In the genomic region with DNA sequence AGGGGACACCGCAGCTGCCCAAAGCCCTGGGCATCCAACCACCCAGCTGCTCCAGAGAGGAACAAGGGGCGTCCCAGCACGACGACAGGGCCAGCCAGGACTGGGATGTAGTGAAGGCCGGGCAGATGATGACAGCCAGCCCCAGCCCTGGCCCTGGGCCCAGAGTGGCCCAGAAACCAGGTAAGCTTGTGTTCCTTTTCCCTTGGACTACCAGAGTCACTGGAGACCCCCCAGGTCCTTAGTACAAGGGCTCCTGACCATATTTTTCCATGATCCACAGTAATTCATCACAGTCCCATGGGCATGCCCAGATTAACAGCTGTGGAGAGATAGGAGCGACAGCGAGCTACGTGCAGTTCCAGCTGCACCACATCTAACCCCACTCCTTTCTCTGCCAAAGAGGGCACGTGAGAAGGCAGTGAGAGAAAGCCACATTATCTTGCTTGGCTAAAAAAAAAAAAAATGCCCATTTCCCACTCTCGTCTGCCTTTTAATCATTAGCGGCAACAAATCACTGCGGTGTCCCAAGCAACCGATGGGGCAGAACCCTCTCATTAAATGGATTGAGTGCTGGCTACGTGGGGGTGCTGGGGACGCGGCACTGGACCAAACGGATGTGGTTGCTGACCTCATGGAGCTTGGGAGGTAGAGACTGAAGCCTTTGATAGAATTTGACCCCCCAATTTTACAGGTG, we compare ENCODE assay signal across 14 cellular contexts. TPM values are rescaled to one million over a fixed set of nuclear protein-coding genes. Genes with fewer than 3 reads are reported as not detected.
A peak's percentile ranks its signal among the peaks of the same experiment; 100 is the strongest.
DNase-seq lines count a peak whose midpoint lies in the region; ATAC-seq and TF ChIP-seq lines count a peak whose summit lies in the region.
"Had no signal": no experiment of that assay in that cellular context is flagged by ENCODE, and none has a peak within 500 bp of the region (broad histone marks: within the 10 kb centered on the region; RNA-seq: fewer than 3 reads in every experiment).

No MANE protein-coding gene starts in this region.

- H3K27me3 ChIP-seq in layer of hippocampus (ENCODE audit: control insufficient read depth, insufficient read depth, low read length) (no peaks in the 10 kb centered on the region), spleen (replicated peaks in 1 of 7) (peaks cover 0 to 6% (median 0%) of the 10 kb centered on the region in 7 donors)
- no peaks in the 10 kb centered on the region for H3K27me3 ChIP-seq in CD4-positive, alpha-beta memory T cell (ENCODE audit: insufficient read depth, low read length)

- H3K9me3 Mint-ChIP-seq in CD4-positive, alpha-beta memory T cell, result no peaks in the 10 kb centered on the region
- H3K9me3 Mint-ChIP-seq in activated T-cell treated with anti-CD3 and anti-CD28 coated beads, Interleukin-2, amount 50 U/mL, for 72 hours, result no peaks in the 10 kb centered on the region
- H3K9me3 Mint-ChIP-seq: CD8-positive, alpha-beta T cell; stimulated activated naive CD8-positive, alpha-beta T cell treated with anti-CD3 and anti-CD28 coated beads, Interleukin-15, Interleukin-2, amounts not matched to agents 100 ng/mL and 50 ng/mL, for 24 hours had no signal

- H3K27ac Mint-ChIP-seq in CD4-positive, alpha-beta memory T cell, result no peak overlapping the region
- H3K27ac Mint-ChIP-seq in activated T-cell treated with anti-CD3 and anti-CD28 coated beads, Interleukin-2, amount 50 U/mL, for 72 hours, result no peak overlapping the region
- H3K27ac Mint-ChIP-seq: CD8-positive, alpha-beta T cell; stimulated activated naive CD8-positive, alpha-beta T cell treated with anti-CD3 and anti-CD28 coated beads, Interleukin-15, Interleukin-2, amounts not matched to agents 100 ng/mL and 50 ng/mL, for 24 hours had no signal

- H3K4me3 Mint-ChIP-seq in CD4-positive, alpha-beta memory T cell, result no peak overlapping the region
- no peak overlapping the region for H3K4me3 Mint-ChIP-seq in activated T-cell treated with anti-CD3 and anti-CD28 coated beads, Interleukin-2, amount 50 U/mL, for 72 hours
- H3K4me3 Mint-ChIP-seq: CD8-positive, alpha-beta T cell; stimulated activated naive CD8-positive, alpha-beta T cell treated with anti-CD3 and anti-CD28 coated beads, Interleukin-15, Interleukin-2, amounts not matched to agents 100 ng/mL and 50 ng/mL, for 24 hours had no signal

- DNase-seq in HK-2 (ENCODE audit: unreplicated experiment) (peak; percentile 71), dermis blood vessel endothelial cell (peak; percentile 50), spleen (no peak), NCI-H146 (lab: John Stamatoyannopoulos, UW) (no peak), NCI-H345 (lab: John Stamatoyannopoulos, UW) (no peak)
- DNase-seq in CD4-positive, alpha-beta memory T cell, result no peak
- no peak for DNase-seq in activated T-cell treated with anti-CD3 and anti-CD28 coated beads, Interleukin-2, amount 50 U/mL, for 72 hours
- DNase-seq: activated T-cell treated with anti-CD3 and anti-CD28 coated beads, Interleukin-2, amount 50 U/mL, for 48 hours; CD8-positive, alpha-beta T cell; Karpas-422; NCI-H226 had no signal

- peaks cover 34 to 82% (median 64%) of the 10 kb centered on the region in 6 donors for H3K4me1 ChIP-seq in spleen
- peaks cover 6% of the 10 kb centered on the region for H3K4me1 ChIP-seq in CD4-positive, alpha-beta memory T cell (ENCODE audit: insufficient read depth, low read length)
- H3K4me1 ChIP-seq: HAP-1 had no signal

- TF ChIP-seq POLR2A in spleen (IDR thresholded peaks at IDR 0.05), result no peak

- H3K4me1 Mint-ChIP-seq in CD4-positive, alpha-beta memory T cell, result peaks cover 8 to 23% (median 10%) of the 10 kb centered on the region in 4 donors
- H3K4me1 Mint-ChIP-seq in activated T-cell treated with anti-CD3 and anti-CD28 coated beads, Interleukin-2, amount 50 U/mL, for 72 hours (ENCODE audit: low read depth), result peaks cover 10% of the 10 kb centered on the region

- 63 to 85% (median 78%) methylated on average over 17 of the region's 17 CpGs for WGBS in spleen, 5 donors

- no peak for ATAC-seq in activated T-cell treated with anti-CD3 and anti-CD28 coated beads, Interleukin-2, amount 50 U/mL, for 72 hours (replicated peaks in 1 of 2)
- ATAC-seq: CD8-positive, alpha-beta T cell had no signal

- POLR2A ChIA-PET in CD4-positive, alpha-beta memory T cell (lab: Charles Lee; ENCODE audit: partially characterized antibody), result no interaction called here

- H3K36me3 ChIP-seq in spleen, result no peaks in the 10 kb centered on the region
- no peaks in the 10 kb centered on the region for H3K36me3 ChIP-seq in CD4-positive, alpha-beta memory T cell (ENCODE audit: insufficient read depth, low read length)
- H3K36me3 ChIP-seq: HAP-1 had no signal

- CTCF ChIA-PET in CD4-positive, alpha-beta memory T cell (lab: Charles Lee; ENCODE audit: partially characterized antibody), result no interaction called here

- no peak overlapping the region for H3K4me3 ChIP-seq in spleen
- no peak overlapping the region for H3K4me3 ChIP-seq in CD4-positive, alpha-beta memory T cell (ENCODE audit: low read length in 2 of 2)
- H3K4me3 ChIP-seq: HAP-1 had no signal

- no peaks in the 10 kb centered on the region for H3K9me3 ChIP-seq in spleen
- no peaks in the 10 kb centered on the region for H3K9me3 ChIP-seq in CD4-positive, alpha-beta memory T cell (ENCODE audit: control insufficient read depth in 1 of 2, low read length in 2 of 2)
- H3K9me3 ChIP-seq: HAP-1 had no signal

- intact Hi-C loops in spleen (cut with DNase I; ENCODE audit: low total_unique reads), result no loop called here
- intact Hi-C loops in CD4-positive, alpha-beta memory T cell (cut with micrococcal nuclease), result no loop called here

- H3K36me3 Mint-ChIP-seq in CD4-positive, alpha-beta memory T cell, result no peaks in the 10 kb centered on the region
- no peaks in the 10 kb centered on the region for H3K36me3 Mint-ChIP-seq in activated T-cell treated with anti-CD3 and anti-CD28 coated beads, Interleukin-2, amount 50 U/mL, for 72 hours (ENCODE audit: insufficient read depth in 2 of 2)
- H3K36me3 Mint-ChIP-seq: CD8-positive, alpha-beta T cell had no signal

- no peak for TF ChIP-seq CTCF in spleen (IDR thresholded peaks at IDR 0.05 in 8 of 11, conservative IDR thresholded peaks at IDR 0.05 in 3 of 11)

- H3K27me3 Mint-ChIP-seq in CD4-positive, alpha-beta memory T cell, result peaks cover 0 to 2% of the 10 kb centered on the region in 2 donors
- peaks cover 7% of the 10 kb centered on the region for H3K27me3 Mint-ChIP-seq in activated T-cell treated with anti-CD3 and anti-CD28 coated beads, Interleukin-2, amount 50 U/mL, for 72 hours (ENCODE audit: low read depth)

- peak overlapping the region; percentile 31 for H3K27ac ChIP-seq in layer of hippocampus (ENCODE audit: low read depth, low read length)
- peak overlapping the region; percentile 27 to 81 (median 60) for H3K27ac ChIP-seq in spleen
- H3K27ac ChIP-seq in CD4-positive, alpha-beta memory T cell (ENCODE audit: low read depth, low read length), result no peak overlapping the region

RNA-seq across cellular contexts. Expression of gene SYNPO, which starts 21.7 kb away (rescaled TPM):
- total RNA-seq in dermis blood vessel endothelial cell (14.6 and 19.1 TPM in 2 replicates), spleen (100 to 1,000 TPM in 2 of 7 donors, 10 to 100 TPM in 5; 38.9 to 133 (median 68.9) TPM)
- 10 to 100 TPM in 1 of 3 donors, 1 to 10 TPM in 2; 6.9 to 28.0 (median 9.3) TPM for polyA plus RNA-seq in spleen
- under 1 TPM in 1 of 2 experiments, not detected in 1; 0.06 TPM for total RNA-seq in CD4-positive, alpha-beta memory T cell
- polyA plus RNA-seq in CD4-positive, alpha-beta memory T cell, result not detected
- total RNA-seq in activated T-cell treated with anti-CD3 and anti-CD28 coated beads, Interleukin-2, amount 50 U/mL, for 72 hours, result under 1 TPM; 0.30 to 0.36 TPM

RNA-seq across cellular contexts. Expression of gene MYOZ3, which starts 42.3 kb away (rescaled TPM):
- total RNA-seq in dermis blood vessel endothelial cell (0.17 and 0.37 TPM in 2 replicates), spleen (1 to 10 TPM in 3 of 7 donors, under 1 TPM in 3, not detected in 1; 0.26 to 1.2 (median 0.81) TPM)
- polyA plus RNA-seq in spleen, result under 1 TPM; 0.04 to 0.32 (median 0.14) TPM
- not detected for total RNA-seq in CD4-positive, alpha-beta memory T cell
- polyA plus RNA-seq in CD4-positive, alpha-beta memory T cell, result not detected
- total RNA-seq in activated T-cell treated with anti-CD3 and anti-CD28 coated beads, Interleukin-2, amount 50 U/mL, for 72 hours, result under 1 TPM in 1 of 2 donors, not detected in 1; 0.16 TPM
- total RNA-seq: CD8-positive, alpha-beta T cell had no signal

Comparison
In these comparisons a context has a peak if more than half of its experiments do, and no peak if none do; other contexts are left out.
1. DNase-seq: peak in HK-2 (single experiment) and dermis blood vessel endothelial cell (single experiment); none in spleen (single experiment), CD4-positive, alpha-beta memory T cell (0 of 5), activated T-cell treated with anti-CD3 and anti-CD28 coated beads, Interleukin-2, amount 50 U/mL, for 72 hours (0 of 2), NCI-H146 (single experiment) and NCI-H345 (single experiment).
2. RNA of gene SYNPO, which starts 21.7 kb away (total RNA-seq): 38.9 to 133 TPM in spleen and 14.6 to 19.1 TPM in dermis blood vessel endothelial cell; 0.30 to 0.36 TPM in activated T-cell treated with anti-CD3 and anti-CD28 coated beads, Interleukin-2, amount 50 U/mL, for 72 hours and 0.06 TPM in CD4-positive, alpha-beta memory T cell; every median in the first group is over 10 times any median in the second.